In genomic region chr19:42244452-42245220, GRCh38 we compare ENCODE assay signal across 8 cellular contexts. TPM values are rescaled to one million over a fixed set of nuclear protein-coding genes. Genes with fewer than 3 reads are reported as not detected.
DNase-seq lines count a peak whose midpoint lies in the region; ATAC-seq and TF ChIP-seq lines count a peak whose summit lies in the region.

No MANE protein-coding gene starts in this region.

- H3K79me2 ChIP-seq in GM23248 (ENCODE audit: insufficient read depth): peaks cover 44% of the 10 kb centered on the region

- no peaks in the 10 kb centered on the region for H3K9me3 ChIP-seq in GM23248 (ENCODE audit: low read depth)
- no peaks in the 10 kb centered on the region for H3K9me3 ChIP-seq in stomach

- H3K4me1 ChIP-seq in GM23248 (ENCODE audit: insufficient read depth) (peaks cover 35% of the 10 kb centered on the region), foreskin keratinocyte (peaks cover 4% of the 10 kb centered on the region), stomach (peaks cover 31 to 81% (median 59%) of the 10 kb centered on the region in 4 donors)

- peak overlapping the region; percentile 78 for H3K27ac ChIP-seq in GM23248
- H3K27ac ChIP-seq in foreskin keratinocyte: no peak overlapping the region
- peak overlapping the region; percentile 88 to 97 (median 94) for H3K27ac ChIP-seq in stomach

- peaks cover 2% of the 10 kb centered on the region for H3K36me3 Mint-ChIP-seq in neural crest cell (ENCODE audit: low read depth)

- no peak for TF ChIP-seq POLR2A in stomach (IDR thresholded peaks at IDR 0.05)

- peak overlapping the region; percentile 85 for H2AFZ ChIP-seq in GM23248

- H3F3A ChIP-seq in GM23248 (ENCODE audit: insufficient read depth): peaks cover 29% of the 10 kb centered on the region

- peak overlapping the region; percentile 92 for H3K4me3 Mint-ChIP-seq in neural crest cell

- peaks cover 16% of the 10 kb centered on the region for H3K27me3 Mint-ChIP-seq in neural crest cell (ENCODE audit: low read depth)

- peak overlapping the region; percentile 99 for H3K27ac Mint-ChIP-seq in neural crest cell (ENCODE audit: unreplicated experiment)

- TF ChIP-seq CTCF in foreskin keratinocyte (conservative IDR thresholded peaks at IDR 0.05) (peak; percentile 88), neural crest cell (conservative IDR thresholded peaks at IDR 0.05) (peak; percentile 65), stomach (IDR thresholded peaks at IDR 0.05) (peak in 5 of 7 experiments; percentile 18 to 78 (median 41))

- intact Hi-C loops in stomach (cut with DNase I; ENCODE audit: low total_unique reads): loop anchor here (5.0 kb wide), 1 partner anchor 43 kb away; no protein-coding TSS in a partner anchor

- no peaks in the 10 kb centered on the region for H3K9me3 Mint-ChIP-seq in neural crest cell

- peaks cover 54% of the 10 kb centered on the region for H3K4me1 Mint-ChIP-seq in neural crest cell

- H3K9me2 ChIP-seq in GM23248 (ENCODE audit: insufficient read depth): no peaks in the 10 kb centered on the region

- H3K36me3 ChIP-seq in GM23248 (ENCODE audit: low read depth) (no peaks in the 10 kb centered on the region), stomach (peaks cover 21 to 38% (median 27%) of the 10 kb centered on the region in 4 donors)

- in situ Hi-C loops in GM23248 (cut with MboI): no loop called here

- 2% methylated on average over 40 of the region's 40 CpGs for WGBS in GM23248 (ENCODE audit: low coverage in 1 of 2, low lambda C conversion rate in 2 of 2, missing lambda C conversion rate in 2 of 2), 2 experiments
- WGBS in stomach, 5 donors: 1% methylated on average over 40 of the region's 40 CpGs

- H3K27me3 ChIP-seq in GM23248 (replicated peaks; ENCODE audit: insufficient read depth) (no peaks in the 10 kb centered on the region), foreskin keratinocyte (no peaks in the 10 kb centered on the region), stomach (no peaks in the 10 kb centered on the region)

- DNase-seq in DMS53 (lab: John Stamatoyannopoulos, UW): peak; percentile 97
- peak; percentile 96 for DNase-seq in GM23248
- peak; percentile 95 for DNase-seq in M059J (ENCODE audit: low read depth)
- peak; percentile 94 for DNase-seq in SHP77 treated with DMSO at 0.1 percent for 48 hours (lab: John Stamatoyannopoulos, UW)
- peak; percentile 87 for DNase-seq in activated gamma-delta T cell treated with Interleukin-2 at 50 U/mL for 16 hours
- peak; percentile 84 to 89 for DNase-seq in foreskin keratinocyte
- DNase-seq in neural crest cell (ENCODE audit: low read depth, low spot score): peak; percentile 86
- peak; percentile 92 for DNase-seq in stomach

- H4K20me1 ChIP-seq in GM23248 (ENCODE audit: insufficient read depth): no peaks in the 10 kb centered on the region

- H3K9ac ChIP-seq in GM23248: peak overlapping the region; percentile 77

- peak; percentile 21 for ATAC-seq in foreskin keratinocyte

- TF ChIP-seq EP300 in stomach (IDR thresholded peaks at IDR 0.05): peak; percentile 21

- H3K4me2 ChIP-seq in GM23248 (ENCODE audit: unreplicated experiment): peak overlapping the region; percentile 97

- H3K4me3 ChIP-seq in GM23248 (peak overlapping the region; percentile 86), stomach (peak overlapping the region; percentile 88 to 96 (median 92))

RNA-seq across cellular contexts. Expression of gene GSK3A, which starts 2.2 kb away (rescaled TPM):
- 23.1 and 33.4 TPM in 2 replicates for total RNA-seq in GM23248 (2014; rRNA removed; shearing (Covaris generic))
- 13.0 and 13.1 TPM in 2 replicates for polyA plus RNA-seq in GM23248 (2016; fragmentation: Nextera tagmentation; extraction: Ambion mirVana)
- total RNA-seq in M059J (2014; rRNA removed; shearing (Covaris generic)): 32.7 and 34.8 TPM in 2 replicates
- total RNA-seq in foreskin keratinocyte: 37.2 and 42.6 TPM in 2 replicates
- polyA plus RNA-seq in foreskin keratinocyte: 66.2 and 69.5 TPM in 2 replicates
- 66.1 and 68.0 TPM in 2 replicates for total RNA-seq in neural crest cell
- total RNA-seq in stomach: 10 to 100 TPM in 4 of 5 donors, 1 to 10 TPM in 1; 5.8 to 77.2 (median 22.6) TPM
- polyA plus RNA-seq in stomach: 10 to 100 TPM; 25.5 to 40.8 (median 35.0) TPM

RNA-seq across cellular contexts. Expression of gene ERF, which starts 10.3 kb away (rescaled TPM):
- total RNA-seq in GM23248 (2014; rRNA removed; shearing (Covaris generic)): 29.6 and 31.9 TPM in 2 replicates
- polyA plus RNA-seq in GM23248 (2016; fragmentation: Nextera tagmentation; extraction: Ambion mirVana): 21.2 and 24.7 TPM in 2 replicates
- total RNA-seq in M059J (2014; rRNA removed; shearing (Covaris generic)): 34.6 and 42.1 TPM in 2 replicates
- 83.9 and 91.9 TPM in 2 replicates for total RNA-seq in foreskin keratinocyte
- 87.6 and 96.7 TPM in 2 replicates for polyA plus RNA-seq in foreskin keratinocyte
- 102 and 105 TPM in 2 replicates for total RNA-seq in neural crest cell
- 100 to 1,000 TPM in 1 of 5 donors, 10 to 100 TPM in 4; 11.6 to 118 (median 40.6) TPM for total RNA-seq in stomach
- polyA plus RNA-seq in stomach: 10 to 100 TPM; 12.9 to 36.5 (median 16.3) TPM

RNA-seq across cellular contexts. Expression of gene CIC, which starts 24.4 kb away (rescaled TPM):
- 17.5 and 22.3 TPM in 2 replicates for total RNA-seq in GM23248 (2014; rRNA removed; shearing (Covaris generic))
- polyA plus RNA-seq in GM23248 (2016; fragmentation: Nextera tagmentation; extraction: Ambion mirVana): 7.8 and 8.3 TPM in 2 replicates
- total RNA-seq in M059J (2014; rRNA removed; shearing (Covaris generic)): 25.7 and 30.4 TPM in 2 replicates
- 37.4 and 40.7 TPM in 2 replicates for total RNA-seq in foreskin keratinocyte
- polyA plus RNA-seq in foreskin keratinocyte: 32.2 and 36.1 TPM in 2 replicates
- total RNA-seq in neural crest cell: 91.6 and 93.4 TPM in 2 replicates
- total RNA-seq in stomach: 10 to 100 TPM; 19.8 to 60.3 (median 39.1) TPM
- 10 to 100 TPM; 15.4 to 31.8 (median 21.5) TPM for polyA plus RNA-seq in stomach

RNA-seq across cellular contexts. Expression of gene ZNF526, which starts 24.5 kb away (rescaled TPM):
- 7.8 and 8.7 TPM in 2 replicates for total RNA-seq in GM23248 (2014; rRNA removed; shearing (Covaris generic))
- polyA plus RNA-seq in GM23248 (2016; fragmentation: Nextera tagmentation; extraction: Ambion mirVana): 10.2 and 10.5 TPM in 2 replicates
- 6.4 and 12.1 TPM in 2 replicates for total RNA-seq in M059J (2014; rRNA removed; shearing (Covaris generic))
- 13.5 and 15.1 TPM in 2 replicates for total RNA-seq in foreskin keratinocyte
- 7.2 and 7.5 TPM in 2 replicates for polyA plus RNA-seq in foreskin keratinocyte
- total RNA-seq in neural crest cell: 18.4 and 24.2 TPM in 2 replicates
- total RNA-seq in stomach: 10 to 100 TPM in 2 of 5 donors, 1 to 10 TPM in 3; 4.7 to 12.0 (median 6.8) TPM
- polyA plus RNA-seq in stomach: 1 to 10 TPM; 2.4 to 3.7 (median 3.2) TPM

RNA-seq across cellular contexts. Expression of gene DEDD2, which starts 27.2 kb away (rescaled TPM):
- 27.8 and 34.7 TPM in 2 replicates for total RNA-seq in GM23248 (2014; rRNA removed; shearing (Covaris generic))
- polyA plus RNA-seq in GM23248 (2016; fragmentation: Nextera tagmentation; extraction: Ambion mirVana) (21.1 and 22.5 TPM in 2 replicates), foreskin keratinocyte (35.4 and 40.6 TPM in 2 replicates), stomach (10 to 100 TPM; 20.8 to 35.9 (median 22.0) TPM)
- total RNA-seq in M059J (2014; rRNA removed; shearing (Covaris generic)): 27.5 and 43.8 TPM in 2 replicates
- total RNA-seq in foreskin keratinocyte (33.2 and 35.1 TPM in 2 replicates), neural crest cell (20.6 and 21.5 TPM in 2 replicates), stomach (100 to 1,000 TPM in 1 of 5 donors, 10 to 100 TPM in 4; 16.7 to 195 (median 43.8) TPM)
